2 cellular contexts compared by ENCODE assay signal in the genomic region with DNA sequence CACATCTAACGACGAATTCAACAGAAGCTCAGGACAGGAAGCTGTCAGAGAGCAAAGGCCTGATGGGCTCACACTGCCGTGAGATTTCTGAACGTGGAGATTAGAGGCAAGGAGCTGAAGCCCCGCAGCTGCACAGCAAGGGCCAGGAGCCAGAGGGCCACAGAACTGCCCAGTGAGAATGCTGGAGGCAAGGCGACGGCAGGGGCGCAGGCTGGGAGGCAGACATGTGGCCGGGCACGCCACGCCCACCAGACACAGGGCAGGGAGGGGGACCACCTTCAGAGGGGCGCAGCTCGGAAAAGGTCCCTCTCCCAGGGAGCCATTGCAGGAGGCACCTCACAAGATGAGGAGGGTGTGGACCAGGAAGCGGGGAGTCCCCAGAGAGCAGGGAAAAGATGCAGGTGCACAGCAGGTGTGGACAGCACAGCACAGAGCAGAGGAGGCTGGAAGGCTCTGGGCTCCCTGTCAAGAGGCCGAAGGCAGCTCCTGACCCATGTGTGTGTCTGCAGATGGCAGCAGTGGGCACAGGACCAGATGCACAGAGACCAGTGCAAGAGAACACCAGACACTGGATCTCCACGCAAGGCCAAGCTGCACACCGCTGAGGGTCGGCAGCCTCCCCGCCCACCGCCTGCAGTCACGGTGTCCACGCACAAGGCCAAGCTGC.
TF ChIP-seq lines count a peak whose summit lies in the region.

No MANE protein-coding gene starts in this region.

TF ChIP-seq in WTC11, 78 proteins besides CTCF, POLR2A, EP300 and RAD21:
- TF ChIP-seq TCF7 (CRISPR knock-in tag; IDR thresholded peaks at IDR 0.05; ENCODE audit: low read depth) = no peak
TF ChIP-seq in WTC11: peak in this region for 0.

TF ChIP-seq in HepG2, 621 proteins besides CTCF, POLR2A, EP300 and RAD21:
- no peak for TF ChIP-seq ZNF577 (CRISPR knock-in tag; IDR thresholded peaks at IDR 0.05; ENCODE audit: borderline replicate concordance, low read depth)
- TF ChIP-seq, protein P1, sequence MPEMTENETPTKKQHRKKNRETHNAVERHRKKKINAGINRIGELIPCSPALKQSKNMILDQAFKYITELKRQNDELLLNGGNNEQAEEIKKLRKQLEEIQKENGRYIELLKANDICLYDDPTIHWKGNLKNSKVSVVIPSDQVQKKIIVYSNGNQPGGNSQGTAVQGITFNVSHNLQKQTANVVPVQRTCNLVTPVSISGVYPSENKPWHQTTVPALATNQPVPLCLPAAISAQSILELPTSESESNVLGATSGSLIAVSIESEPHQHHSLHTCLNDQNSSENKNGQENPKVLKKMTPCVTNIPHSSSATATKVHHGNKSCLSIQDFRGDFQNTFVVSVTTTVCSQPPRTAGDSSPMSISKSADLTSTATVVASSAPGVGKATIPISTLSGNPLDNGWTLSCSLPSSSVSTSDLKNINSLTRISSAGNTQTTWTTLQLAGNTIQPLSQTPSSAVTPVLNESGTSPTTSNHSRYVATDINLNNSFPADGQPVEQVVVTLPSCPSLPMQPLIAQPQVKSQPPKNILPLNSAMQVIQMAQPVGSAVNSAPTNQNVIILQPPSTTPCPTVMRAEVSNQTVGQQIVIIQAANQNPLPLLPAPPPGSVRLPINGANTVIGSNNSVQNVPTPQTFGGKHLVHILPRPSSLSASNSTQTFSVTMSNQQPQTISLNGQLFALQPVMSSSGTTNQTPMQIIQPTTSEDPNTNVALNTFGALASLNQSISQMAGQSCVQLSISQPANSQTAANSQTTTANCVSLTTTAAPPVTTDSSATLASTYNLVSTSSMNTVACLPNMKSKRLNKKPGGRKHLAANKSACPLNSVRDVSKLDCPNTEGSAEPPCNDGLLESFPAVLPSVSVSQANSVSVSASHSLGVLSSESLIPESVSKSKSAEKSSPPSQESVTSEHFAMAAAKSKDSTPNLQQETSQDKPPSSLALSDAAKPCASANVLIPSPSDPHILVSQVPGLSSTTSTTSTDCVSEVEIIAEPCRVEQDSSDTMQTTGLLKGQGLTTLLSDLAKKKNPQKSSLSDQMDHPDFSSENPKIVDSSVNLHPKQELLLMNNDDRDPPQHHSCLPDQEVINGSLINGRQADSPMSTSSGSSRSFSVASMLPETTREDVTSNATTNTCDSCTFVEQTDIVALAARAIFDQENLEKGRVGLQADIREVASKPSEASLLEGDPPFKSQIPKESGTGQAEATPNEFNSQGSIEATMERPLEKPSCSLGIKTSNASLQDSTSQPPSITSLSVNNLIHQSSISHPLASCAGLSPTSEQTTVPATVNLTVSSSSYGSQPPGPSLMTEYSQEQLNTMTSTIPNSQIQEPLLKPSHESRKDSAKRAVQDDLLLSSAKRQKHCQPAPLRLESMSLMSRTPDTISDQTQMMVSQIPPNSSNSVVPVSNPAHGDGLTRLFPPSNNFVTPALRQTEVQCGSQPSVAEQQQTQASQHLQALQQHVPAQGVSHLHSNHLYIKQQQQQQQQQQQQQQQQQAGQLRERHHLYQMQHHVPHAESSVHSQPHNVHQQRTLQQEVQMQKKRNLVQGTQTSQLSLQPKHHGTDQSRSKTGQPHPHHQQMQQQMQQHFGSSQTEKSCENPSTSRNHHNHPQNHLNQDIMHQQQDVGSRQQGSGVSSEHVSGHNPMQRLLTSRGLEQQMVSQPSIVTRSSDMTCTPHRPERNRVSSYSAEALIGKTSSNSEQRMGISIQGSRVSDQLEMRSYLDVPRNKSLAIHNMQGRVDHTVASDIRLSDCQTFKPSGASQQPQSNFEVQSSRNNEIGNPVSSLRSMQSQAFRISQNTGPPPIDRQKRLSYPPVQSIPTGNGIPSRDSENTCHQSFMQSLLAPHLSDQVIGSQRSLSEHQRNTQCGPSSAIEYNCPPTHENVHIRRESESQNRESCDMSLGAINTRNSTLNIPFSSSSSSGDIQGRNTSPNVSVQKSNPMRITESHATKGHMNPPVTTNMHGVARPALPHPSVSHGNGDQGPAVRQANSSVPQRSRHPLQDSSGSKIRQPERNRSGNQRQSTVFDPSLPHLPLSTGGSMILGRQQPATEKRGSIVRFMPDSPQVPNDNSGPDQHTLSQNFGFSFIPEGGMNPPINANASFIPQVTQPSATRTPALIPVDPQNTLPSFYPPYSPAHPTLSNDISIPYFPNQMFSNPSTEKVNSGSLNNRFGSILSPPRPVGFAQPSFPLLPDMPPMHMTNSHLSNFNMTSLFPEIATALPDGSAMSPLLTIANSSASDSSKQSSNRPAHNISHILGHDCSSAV (CRISPR knock-in tag; IDR thresholded peaks at IDR 0.05; ENCODE audit: borderline replicate concordance) = no peak
- no peak for TF ChIP-seq NR2C2 (CRISPR knock-in tag; IDR thresholded peaks at IDR 0.05; ENCODE audit: borderline replicate concordance)
- TF ChIP-seq REL (CRISPR knock-in tag; conservative IDR thresholded peaks at IDR 0.05) = no peak
- no peak for TF ChIP-seq ZNF256 (CRISPR knock-in tag; conservative IDR thresholded peaks at IDR 0.05)
- TF ChIP-seq ZNF333 (CRISPR knock-in tag; IDR thresholded peaks at IDR 0.05; ENCODE audit: borderline replicate concordance) = no peak
- no peak for TF ChIP-seq KLF15 (CRISPR knock-in tag; IDR thresholded peaks at IDR 0.05; ENCODE audit: borderline replicate concordance)
- TF ChIP-seq PITX1 (CRISPR knock-in tag; IDR thresholded peaks at IDR 0.05) = no peak
- TF ChIP-seq, protein P2, sequence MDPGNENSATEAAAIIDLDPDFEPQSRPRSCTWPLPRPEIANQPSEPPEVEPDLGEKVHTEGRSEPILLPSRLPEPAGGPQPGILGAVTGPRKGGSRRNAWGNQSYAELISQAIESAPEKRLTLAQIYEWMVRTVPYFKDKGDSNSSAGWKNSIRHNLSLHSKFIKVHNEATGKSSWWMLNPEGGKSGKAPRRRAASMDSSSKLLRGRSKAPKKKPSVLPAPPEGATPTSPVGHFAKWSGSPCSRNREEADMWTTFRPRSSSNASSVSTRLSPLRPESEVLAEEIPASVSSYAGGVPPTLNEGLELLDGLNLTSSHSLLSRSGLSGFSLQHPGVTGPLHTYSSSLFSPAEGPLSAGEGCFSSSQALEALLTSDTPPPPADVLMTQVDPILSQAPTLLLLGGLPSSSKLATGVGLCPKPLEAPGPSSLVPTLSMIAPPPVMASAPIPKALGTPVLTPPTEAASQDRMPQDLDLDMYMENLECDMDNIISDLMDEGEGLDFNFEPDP (CRISPR knock-in tag; conservative IDR thresholded peaks at IDR 0.05) = no peak
- no peak for TF ChIP-seq ZNF367 (CRISPR knock-in tag; IDR thresholded peaks at IDR 0.05; ENCODE audit: borderline replicate concordance)
- TF ChIP-seq ZSCAN9 (CRISPR knock-in tag; IDR thresholded peaks at IDR 0.05; ENCODE audit: borderline replicate concordance) = no peak
